38 cellular contexts compared by ENCODE assay signal in genomic region chr13:112477070-112477619, GRCh38.
"Had no signal": no experiment of that assay in that cellular context is flagged by ENCODE, and none has a peak within 500 bp of the region (broad histone marks: within the 10 kb centered on the region; RNA-seq: fewer than 3 reads in every experiment).

No MANE protein-coding gene starts in this region.

- H3K4me3 Mint-ChIP-seq: activated B cell treated with CpG ODN at 0.5 μM for 24 hours; activated CD4-positive, alpha-beta memory T cell treated with anti-CD3 and anti-CD28 coated beads for 36 hours; activated CD4-positive, alpha-beta T cell treated with anti-CD3 and anti-CD28 coated beads, Interleukin-2, amount 10 ng/mL, durations not matched to agents 24 days and 14 days; activated CD8-positive, alpha-beta T cell treated with anti-CD3 and anti-CD28 coated beads for 36 hours; activated naive CD4-positive, alpha-beta T cell treated with anti-CD3 and anti-CD28 coated beads for 36 hours; activated naive CD8-positive, alpha-beta T cell treated with anti-CD3 and anti-CD28 coated beads, Interleukin-2, amount 10 ng/mL, durations not matched to agents 7 days and 5 days; activated naive CD8-positive, alpha-beta T cell treated with anti-CD3 and anti-CD28 coated beads, Interleukin-2, amount 50 U/mL, for 24 hours; activated T-cell treated with anti-CD3 and anti-CD28 coated beads, Interleukin-2, amount 50 U/mL, for 4 hours; activated T-cell treated with anti-CD3 and anti-CD28 coated beads, Interleukin-2, amount 50 U/mL, for 72 hours; activated T-helper 1 cell treated with anti-CD3 and anti-CD28 coated beads, Interleukin-12 subunit alpha, Interleukin-12 subunit beta, Interleukin-2, Interleukin-4 antibody, amounts not matched to agents 30 ng/mL and 10 ng/mL and 1 ng/mL, durations not matched to agents 14 hours and 24 hours and 36 hours; activated T-helper 17 cell treated with anti-CD3 and anti-CD28 coated beads, Interleukin-2, amount 50 U/mL, for 72 hours; brain; central memory CD8-positive, alpha-beta T cell; T-helper 1 cell treated with Interleukin-12 subunit alpha and Interleukin-12 subunit beta and Interleukin-4 antibody, amounts not matched to agents 30 μg/mL and 1 μg/mL, for 36 hours; T-helper 2 cell treated with Interferon-gamma antibody and Interleukin-4, amounts not matched to agents 5 μg/mL and 100 μg/mL, for 36 hours had no signal

- H3K4me1 Mint-ChIP-seq: activated B cell treated with CpG ODN at 0.5 μM for 24 hours; activated naive CD8-positive, alpha-beta T cell treated with anti-CD3 and anti-CD28 coated beads, Interleukin-2, amount 10 ng/mL, durations not matched to agents 7 days and 5 days; activated T-helper 17 cell treated with anti-CD3 and anti-CD28 coated beads, Interleukin-2, amount 50 U/mL, for 72 hours; brain; central memory CD8-positive, alpha-beta T cell had no signal

- ATAC-seq: activated CD8-positive, alpha-beta T cell treated with anti-CD3 and anti-CD28 coated beads for 36 hours; activated naive CD4-positive, alpha-beta T cell treated with anti-CD3 and anti-CD28 coated beads, Interleukin-2, amount 50 U/mL, for 72 hours; activated naive CD8-positive, alpha-beta T cell treated with anti-CD3 and anti-CD28 coated beads, Interleukin-2, amount 50 U/mL, for 24 hours; activated T-cell treated with anti-CD3 and anti-CD28 coated beads, Interleukin-2, amount 50 U/mL, for 4 hours; activated T-cell treated with anti-CD3 and anti-CD28 coated beads, Interleukin-2, amount 50 U/mL, for 72 hours; activated T-helper 17 cell treated with anti-CD3 and anti-CD28 coated beads, Interleukin-2, amount 50 U/mL, for 72 hours had no signal

- H3K9me3 Mint-ChIP-seq: activated CD4-positive, alpha-beta T cell treated with anti-CD3 and anti-CD28 coated beads, Interleukin-2, amount 10 ng/mL, durations not matched to agents 24 days and 14 days; activated naive CD8-positive, alpha-beta T cell treated with anti-CD3 and anti-CD28 coated beads, Interleukin-2, amount 10 ng/mL, durations not matched to agents 7 days and 5 days; activated T-helper 1 cell treated with anti-CD3 and anti-CD28 coated beads, Interleukin-12 subunit alpha, Interleukin-12 subunit beta, Interleukin-2, Interleukin-4 antibody, amounts not matched to agents 30 ng/mL and 10 ng/mL and 1 ng/mL, durations not matched to agents 14 hours and 24 hours and 36 hours; T-helper 1 cell treated with Interleukin-12 subunit alpha and Interleukin-12 subunit beta and Interleukin-4 antibody, amounts not matched to agents 30 μg/mL and 1 μg/mL, for 36 hours; T-helper 2 cell treated with Interferon-gamma antibody and Interleukin-4, amounts not matched to agents 5 μg/mL and 100 μg/mL, for 36 hours had no signal

- H3K27ac ChIP-seq: ascending aorta, cardiac muscle cell, VCaP had no signal

- H3K4me3 ChIP-seq: ascending aorta, cardiac muscle cell had no signal

- DNase-seq: activated B cell treated with CpG ODN at 0.5 μM for 24 hours; activated CD4-positive, alpha-beta memory T cell treated with anti-CD3 and anti-CD28 coated beads for 36 hours; activated CD4-positive, alpha-beta T cell treated with anti-CD3 and anti-CD28 coated beads for 4 hours; activated CD4-positive, alpha-beta T cell treated with anti-CD3 and anti-CD28 coated beads, Interleukin-2, amount 10 ng/mL, durations not matched to agents 24 days and 14 days; activated CD4-positive, alpha-beta T cell treated with anti-CD3 and anti-CD28 coated beads, Interleukin-2, amount 50 U/mL, for 1 hour; activated CD4-positive, alpha-beta T cell treated with anti-CD3 and anti-CD28 coated beads, Interleukin-2, amount 50 U/mL, for 4 hours; activated CD4-positive, CD25-positive, alpha-beta regulatory T cell treated with anti-CD3 and anti-CD28 coated beads, Interleukin-2, amount 50 U/mL, for 72 hours; activated CD8-positive, alpha-beta memory T cell treated with anti-CD3 and anti-CD28 coated beads, Interleukin-2, amount 50 U/mL, for 4 hours; activated CD8-positive, alpha-beta T cell treated with anti-CD3 and anti-CD28 coated beads for 36 hours; activated effector memory CD4-positive, alpha-beta T cell treated with anti-CD3 and anti-CD28 coated beads, Interleukin-2, amount 50 U/mL, for 16 hours; activated gamma-delta T cell treated with Interleukin-2 at 50 U/mL for 16 hours; activated naive CD4-positive, alpha-beta T cell; activated naive CD4-positive, alpha-beta T cell treated with anti-CD3 and anti-CD28 coated beads for 36 hours; activated naive CD4-positive, alpha-beta T cell treated with anti-CD3 and anti-CD28 coated beads, Interleukin-2, amount 50 U/mL, for 16 hours; activated naive CD8-positive, alpha-beta T cell treated with anti-CD3 and anti-CD28 coated beads, Interleukin-2, amount 10 ng/mL, durations not matched to agents 7 days and 5 days; activated naive CD8-positive, alpha-beta T cell treated with anti-CD3 and anti-CD28 coated beads, Interleukin-2, amount 50 U/mL, for 24 hours; activated T-cell treated with anti-CD3 and anti-CD28 coated beads for 4 hours; activated T-cell treated with anti-CD3 and anti-CD28 coated beads, Interleukin-2, amount 50 U/mL, for 1 hour; activated T-cell treated with anti-CD3 and anti-CD28 coated beads, Interleukin-2, amount 50 U/mL, for 4 hours; activated T-cell treated with anti-CD3 and anti-CD28 coated beads, Interleukin-2, amount 50 U/mL, for 72 hours; amygdala; anterior cingulate cortex; caudate nucleus; cerebellar nuclear complex; T-helper 2 cell; T-helper 9 cell had no signal

- H3K27me3 ChIP-seq: ascending aorta, cardiac muscle cell had no signal

- H3K27ac Mint-ChIP-seq: activated B cell treated with CpG ODN at 0.5 μM for 24 hours; activated CD4-positive, alpha-beta memory T cell treated with anti-CD3 and anti-CD28 coated beads for 36 hours; activated CD4-positive, alpha-beta T cell treated with anti-CD3 and anti-CD28 coated beads, Interleukin-2, amount 10 ng/mL, durations not matched to agents 24 days and 14 days; activated CD8-positive, alpha-beta T cell treated with anti-CD3 and anti-CD28 coated beads for 36 hours; activated naive CD4-positive, alpha-beta T cell treated with anti-CD3 and anti-CD28 coated beads for 36 hours; activated naive CD4-positive, alpha-beta T cell treated with anti-CD3 and anti-CD28 coated beads, Interleukin-2, amount 50 U/mL, for 72 hours; activated naive CD8-positive, alpha-beta T cell treated with anti-CD3 and anti-CD28 coated beads, Interleukin-2, amount 10 ng/mL, durations not matched to agents 7 days and 5 days; activated naive CD8-positive, alpha-beta T cell treated with anti-CD3 and anti-CD28 coated beads, Interleukin-2, amount 50 U/mL, for 24 hours; activated T-cell treated with anti-CD3 and anti-CD28 coated beads, Interleukin-2, amount 50 U/mL, for 72 hours; activated T-helper 1 cell treated with anti-CD3 and anti-CD28 coated beads, Interleukin-12 subunit alpha, Interleukin-12 subunit beta, Interleukin-2, Interleukin-4 antibody, amounts not matched to agents 30 ng/mL and 10 ng/mL and 1 ng/mL, durations not matched to agents 14 hours and 24 hours and 36 hours; activated T-helper 17 cell treated with anti-CD3 and anti-CD28 coated beads, Interleukin-2, amount 50 U/mL, for 72 hours; brain; T-helper 1 cell treated with Interleukin-12 subunit alpha and Interleukin-12 subunit beta and Interleukin-4 antibody, amounts not matched to agents 30 μg/mL and 1 μg/mL, for 36 hours; T-helper 2 cell treated with Interferon-gamma antibody and Interleukin-4, amounts not matched to agents 5 μg/mL and 100 μg/mL, for 36 hours had no signal

- FAIRE-seq: bronchial epithelial cell, TTC549 had no signal

- H3K36me3 ChIP-seq: ascending aorta, cardiac muscle cell had no signal

- H3K36me3 Mint-ChIP-seq: activated CD4-positive, alpha-beta memory T cell treated with anti-CD3 and anti-CD28 coated beads for 36 hours; activated naive CD8-positive, alpha-beta T cell treated with anti-CD3 and anti-CD28 coated beads, Interleukin-2, amount 10 ng/mL, durations not matched to agents 7 days and 5 days had no signal

- H3K4me1 ChIP-seq: ascending aorta had no signal

- H3K27me3 Mint-ChIP-seq: activated B cell treated with CpG ODN at 0.5 μM for 24 hours; activated CD4-positive, alpha-beta memory T cell treated with anti-CD3 and anti-CD28 coated beads for 36 hours; activated CD4-positive, alpha-beta T cell treated with anti-CD3 and anti-CD28 coated beads, Interleukin-2, amount 10 ng/mL, durations not matched to agents 24 days and 14 days; activated CD8-positive, alpha-beta T cell treated with anti-CD3 and anti-CD28 coated beads for 36 hours; activated naive CD8-positive, alpha-beta T cell treated with anti-CD3 and anti-CD28 coated beads, Interleukin-2, amount 10 ng/mL, durations not matched to agents 7 days and 5 days; activated naive CD8-positive, alpha-beta T cell treated with anti-CD3 and anti-CD28 coated beads, Interleukin-2, amount 50 U/mL, for 24 hours; activated T-helper 17 cell treated with anti-CD3 and anti-CD28 coated beads, Interleukin-2, amount 50 U/mL, for 72 hours; brain; central memory CD8-positive, alpha-beta T cell had no signal
